15 cellular contexts compared by ENCODE assay signal in the genomic region with DNA sequence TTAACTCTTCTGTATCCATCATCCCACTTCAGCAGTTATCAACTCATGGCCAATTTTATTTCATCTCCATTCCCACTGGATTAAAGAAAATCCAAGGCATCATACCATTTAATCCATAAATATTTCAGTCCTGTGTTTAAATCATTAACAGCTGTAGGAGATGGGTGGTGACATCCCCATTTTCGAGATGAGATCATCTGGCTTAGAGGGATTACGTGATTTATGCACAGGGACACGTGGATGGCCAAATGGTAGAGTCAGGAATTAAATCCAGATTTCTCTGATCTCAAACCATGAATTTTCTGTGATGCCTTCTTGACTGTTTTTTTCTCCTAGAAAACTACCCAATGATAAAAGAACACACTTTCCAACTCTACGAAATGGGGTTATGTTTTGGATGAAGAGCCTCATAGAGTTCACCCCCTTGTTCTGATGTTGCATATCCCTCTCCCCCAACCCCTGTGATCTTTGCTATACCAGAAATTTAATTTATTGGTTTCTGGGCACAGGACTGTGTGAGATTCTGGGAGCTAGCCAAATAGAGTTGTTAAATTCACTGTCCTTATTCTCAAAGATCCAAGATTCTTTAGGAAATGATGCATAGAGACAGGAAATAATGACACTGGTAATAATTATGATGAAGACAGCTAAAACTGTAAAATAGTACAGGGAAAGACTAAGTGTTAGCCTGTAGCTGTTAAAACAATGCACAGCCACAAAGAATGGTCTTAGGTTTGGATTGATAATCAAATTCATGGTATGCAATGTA. TPM values are rescaled to one million over a fixed set of nuclear protein-coding genes. Genes with fewer than 3 reads are reported as not detected.
A peak's percentile ranks its signal among the peaks of the same experiment; 100 is the strongest.
DNase-seq lines count a peak whose midpoint lies in the region; ATAC-seq and TF ChIP-seq lines count a peak whose summit lies in the region.
"Had no signal": no experiment of that assay in that cellular context is flagged by ENCODE, and none has a peak within 500 bp of the region (broad histone marks: within the 10 kb centered on the region; RNA-seq: fewer than 3 reads in every experiment).

No MANE protein-coding gene starts in this region.

- DNase-seq in activated CD8-positive, alpha-beta memory T cell treated with anti-CD3 and anti-CD28 coated beads, Interleukin-2, amount 10 ng/mL, durations not matched to agents 7 days and 5 days, result no peak
- DNase-seq in activated CD8-positive, alpha-beta memory T cell treated with anti-CD3 and anti-CD28 coated beads, Interleukin-2, amount 50 U/mL, for 48 hours, result no peak
- DNase-seq in NCI-H82 (lab: John Stamatoyannopoulos, UW) (peak; percentile 63), dermis blood vessel endothelial cell (peak; percentile 60), smooth muscle cell (lab: John Stamatoyannopoulos, UW; ENCODE audit: unreplicated experiment) (no peak), prostate gland (ENCODE audit: low spot score) (no peak), posterior vena cava (ENCODE audit: low spot score) (no peak), amniotic stem cell (lab: John Stamatoyannopoulos, UW) (no peak)
- DNase-seq: activated CD8-positive, alpha-beta memory T cell treated with anti-CD3 and anti-CD28 coated beads, Interleukin-2, amount 50 U/mL, for 4 hours; amygdala; NCI-H2171 treated with DMSO at 0.1 percent for 48 hours; stimulated activated CD4-positive, alpha-beta T cell treated with anti-CD3 and anti-CD28 coated beads, Interleukin-4, amount 100 ng/mL, for 4 hours; upper lobe of left lung had no signal

- intact Hi-C loops in prostate gland (cut with DNase I), result no loop called here
- intact Hi-C loops in posterior vena cava (cut with DNase I), result no loop called here

- H3K79me2 ChIP-seq in smooth muscle cell (ENCODE audit: low read depth), result peaks cover 2% of the 10 kb centered on the region

- no peak overlapping the region for H3K4me3 Mint-ChIP-seq in activated CD8-positive, alpha-beta memory T cell treated with anti-CD3 and anti-CD28 coated beads, Interleukin-2, amount 10 ng/mL, durations not matched to agents 7 days and 5 days

- no peak for TF ChIP-seq POLR2A in prostate gland (IDR thresholded peaks at IDR 0.05)

- H3K36me3 Mint-ChIP-seq in activated CD8-positive, alpha-beta memory T cell treated with anti-CD3 and anti-CD28 coated beads, Interleukin-2, amount 10 ng/mL, durations not matched to agents 7 days and 5 days, result peaks cover 44% of the 10 kb centered on the region

- H3K4me1 ChIP-seq in smooth muscle cell (ENCODE audit: low read depth), result no peaks in the 10 kb centered on the region
- H3K4me1 ChIP-seq in prostate gland (replicated peaks), result no peaks in the 10 kb centered on the region

- TF ChIP-seq CTCF in smooth muscle cell (IDR thresholded peaks at IDR 0.05; ENCODE audit: borderline replicate concordance, insufficient read depth, poor library complexity, severe bottlenecking), result no peak
- no peak for TF ChIP-seq CTCF in prostate gland (IDR thresholded peaks at IDR 0.05)

- no peak for ATAC-seq in activated CD8-positive, alpha-beta memory T cell treated with anti-CD3 and anti-CD28 coated beads, Interleukin-2, amount 10 ng/mL, durations not matched to agents 7 days and 5 days

- H4K20me1 ChIP-seq in smooth muscle cell (ENCODE audit: low read depth), result peaks cover 19% of the 10 kb centered on the region

- H3K36me3 ChIP-seq in smooth muscle cell (ENCODE audit: low read depth) (no peaks in the 10 kb centered on the region), prostate gland (no peaks in the 10 kb centered on the region)

- H3K4me3 ChIP-seq in smooth muscle cell (no peak overlapping the region), prostate gland (no peak overlapping the region)
- H3K4me3 ChIP-seq: right atrium auricular region, upper lobe of left lung had no signal

- no peak overlapping the region for H3K27ac ChIP-seq in smooth muscle cell (ENCODE audit: low read depth)
- no peak overlapping the region for H3K27ac ChIP-seq in prostate gland
- H3K27ac ChIP-seq: right atrium auricular region had no signal

- H3K9me3 Mint-ChIP-seq in activated CD8-positive, alpha-beta memory T cell treated with anti-CD3 and anti-CD28 coated beads, Interleukin-2, amount 10 ng/mL, durations not matched to agents 7 days and 5 days (ENCODE audit: low read depth), result no peaks in the 10 kb centered on the region
- H3K9me3 Mint-ChIP-seq: naive thymus-derived CD4-positive, alpha-beta T cell had no signal

- peak overlapping the region; percentile 69 for H3K27ac Mint-ChIP-seq in activated CD8-positive, alpha-beta memory T cell treated with anti-CD3 and anti-CD28 coated beads, Interleukin-2, amount 10 ng/mL, durations not matched to agents 7 days and 5 days

- H3K9ac ChIP-seq in smooth muscle cell (ENCODE audit: low read depth), result no peak overlapping the region

- H3K4me2 ChIP-seq in smooth muscle cell, result peak overlapping the region; percentile 17

- no peaks in the 10 kb centered on the region for H3F3A ChIP-seq in smooth muscle cell (ENCODE audit: low read depth)

- H3K27me3 ChIP-seq in smooth muscle cell (ENCODE audit: low read depth) (no peaks in the 10 kb centered on the region), prostate gland (replicated peaks; ENCODE audit: insufficient read depth) (no peaks in the 10 kb centered on the region)
- H3K27me3 ChIP-seq: right atrium auricular region, upper lobe of left lung had no signal

- no peaks in the 10 kb centered on the region for H3K27me3 Mint-ChIP-seq in activated CD8-positive, alpha-beta memory T cell treated with anti-CD3 and anti-CD28 coated beads, Interleukin-2, amount 10 ng/mL, durations not matched to agents 7 days and 5 days
- H3K27me3 Mint-ChIP-seq: naive thymus-derived CD4-positive, alpha-beta T cell had no signal

- H2AFZ ChIP-seq in smooth muscle cell (ENCODE audit: low read depth), result no peak overlapping the region

- 47% methylated on average over 4 of the region's 4 CpGs for WGBS in smooth muscle cell (ENCODE audit: low lambda C conversion rate)
- WGBS in prostate gland, result 85% methylated on average over 4 of the region's 4 CpGs

- H3K9me3 ChIP-seq in smooth muscle cell (replicated peaks; ENCODE audit: low read depth) (no peaks in the 10 kb centered on the region), prostate gland (no peaks in the 10 kb centered on the region)
- H3K9me3 ChIP-seq: right atrium auricular region, upper lobe of left lung had no signal

- peaks cover 41% of the 10 kb centered on the region for H3K4me1 Mint-ChIP-seq in activated CD8-positive, alpha-beta memory T cell treated with anti-CD3 and anti-CD28 coated beads, Interleukin-2, amount 10 ng/mL, durations not matched to agents 7 days and 5 days

- CTCF ChIA-PET in activated CD8-positive, alpha-beta memory T cell treated with anti-CD3 and anti-CD28 coated beads, Interleukin-2, amount 10 ng/mL, durations not matched to agents 7 days and 5 days (lab: Charles Lee), result interaction anchor here (1.0 to 1.9 kb wide), 4 partner anchors 16 to 188 kb away, joined by 3 to 9 read pairs (median 5); no protein-coding TSS in a partner anchor

RNA-seq across cellular contexts. Expression of a gene that starts 7.4 kb away (rescaled TPM):
- 10 to 100 TPM; 25.3 to 36.3 TPM for total RNA-seq in activated CD8-positive, alpha-beta memory T cell treated with anti-CD3 and anti-CD28 coated beads, Interleukin-2, amount 10 ng/mL, durations not matched to agents 7 days and 5 days
- 3.4 and 4.1 TPM in 2 replicates for total RNA-seq in dermis blood vessel endothelial cell
- 1.4 and 2.7 TPM in 2 replicates for total RNA-seq in smooth muscle cell
- 1.6 and 3.3 TPM in 2 replicates for polyA plus RNA-seq in smooth muscle cell
- 10 to 100 TPM; 21.2 to 28.3 TPM for total RNA-seq in prostate gland
- total RNA-seq in posterior vena cava, result 10 to 100 TPM in 1 of 2 donors, 1 to 10 TPM in 1; 8.4 to 11.3 TPM

RNA-seq across cellular contexts. Expression of a gene that starts 25.0 kb away (rescaled TPM):
- total RNA-seq in activated CD8-positive, alpha-beta memory T cell treated with anti-CD3 and anti-CD28 coated beads, Interleukin-2, amount 10 ng/mL, durations not matched to agents 7 days and 5 days, result not detected
- total RNA-seq in dermis blood vessel endothelial cell, result not detected in 2 replicates
- total RNA-seq in smooth muscle cell, result not detected in 2 replicates
- polyA plus RNA-seq in smooth muscle cell, result not detected in 2 replicates
- 1 to 10 TPM in 1 of 2 donors, not detected in 1; 2.4 TPM for total RNA-seq in prostate gland
- not detected for total RNA-seq in posterior vena cava
- polyA plus RNA-seq: naive thymus-derived CD4-positive, alpha-beta T cell had no signal

RNA-seq across cellular contexts. Expression of a gene that starts 52.9 kb away (rescaled TPM):
- 10 to 100 TPM; 26.3 to 34.5 TPM for total RNA-seq in activated CD8-positive, alpha-beta memory T cell treated with anti-CD3 and anti-CD28 coated beads, Interleukin-2, amount 10 ng/mL, durations not matched to agents 7 days and 5 days
- total RNA-seq in dermis blood vessel endothelial cell (33.9 and 36.2 TPM in 2 replicates), smooth muscle cell (19.0 and 22.7 TPM in 2 replicates), prostate gland (10 to 100 TPM; 42.2 to 51.6 TPM), posterior vena cava (10 to 100 TPM; 16.9 to 17.5 TPM)
- polyA plus RNA-seq in smooth muscle cell, result 37.6 and 40.4 TPM in 2 replicates

Comparison
In these comparisons a context has a peak if more than half of its experiments do, and no peak if none do; other contexts are left out.
1. DNase-seq: peak in NCI-H82 (single experiment) and dermis blood vessel endothelial cell (single experiment); none in activated CD8-positive, alpha-beta memory T cell treated with anti-CD3 and anti-CD28 coated beads, Interleukin-2, amount 10 ng/mL, durations not matched to agents 7 days and 5 days (single experiment), activated CD8-positive, alpha-beta memory T cell treated with anti-CD3 and anti-CD28 coated beads, Interleukin-2, amount 50 U/mL, for 48 hours (single experiment), smooth muscle cell (single experiment), prostate gland (single experiment), posterior vena cava (single experiment) and amniotic stem cell (single experiment).